ENCODE assay signal across 1 cellular context in the genomic region with DNA sequence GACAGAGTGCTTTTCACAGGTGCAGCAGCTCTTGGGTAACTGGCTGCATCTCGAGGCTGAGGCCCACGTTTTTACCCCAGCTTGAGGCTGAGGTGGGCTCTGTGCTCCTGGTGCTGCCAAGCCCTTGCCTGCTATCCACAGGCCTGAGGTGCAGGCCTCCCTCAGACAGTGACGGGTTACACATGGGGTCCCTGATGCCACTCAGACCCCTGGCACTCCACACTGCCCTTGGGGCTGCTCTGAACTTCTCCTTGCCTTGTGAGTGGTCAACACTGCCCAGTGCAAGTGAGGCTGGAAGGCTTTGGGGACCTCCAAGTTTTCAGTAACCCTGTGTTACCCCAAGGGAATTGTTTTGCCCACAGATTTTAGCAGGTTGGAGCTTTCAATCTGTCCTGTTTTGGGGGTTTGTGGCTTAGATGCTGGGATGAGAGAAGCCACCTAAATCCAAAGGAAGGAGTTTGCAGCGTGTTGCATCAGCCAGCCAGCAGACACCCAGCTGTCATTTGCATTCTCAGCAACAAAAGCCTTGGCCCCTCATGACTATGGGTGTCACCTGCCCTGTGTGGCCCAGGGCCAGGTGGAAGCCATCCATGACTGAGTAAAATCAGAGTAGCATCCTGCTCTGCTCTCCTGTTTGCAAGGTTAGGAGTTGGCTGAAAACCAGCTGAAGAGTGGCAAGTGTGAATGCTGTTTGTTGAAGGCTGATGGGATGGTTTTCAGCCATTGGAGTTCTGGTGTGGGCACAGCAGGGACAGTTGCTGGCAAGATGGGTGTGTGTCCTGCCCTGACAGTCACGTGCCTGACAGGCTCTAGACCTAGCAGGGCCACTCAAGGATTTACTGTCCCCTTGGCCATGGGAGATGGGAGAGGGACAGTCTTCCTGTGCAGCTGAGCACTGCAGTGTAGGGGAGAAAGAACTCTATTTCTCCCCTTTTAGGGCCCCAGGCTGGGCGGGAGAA.
TF ChIP-seq lines count a peak whose summit lies in the region.

No MANE protein-coding gene starts in this region.

TF ChIP-seq in HEK293, 187 proteins besides CTCF, POLR2A, EP300 and RAD21 (continued from another document and continues in another):
- TF ChIP-seq, protein P1, sequence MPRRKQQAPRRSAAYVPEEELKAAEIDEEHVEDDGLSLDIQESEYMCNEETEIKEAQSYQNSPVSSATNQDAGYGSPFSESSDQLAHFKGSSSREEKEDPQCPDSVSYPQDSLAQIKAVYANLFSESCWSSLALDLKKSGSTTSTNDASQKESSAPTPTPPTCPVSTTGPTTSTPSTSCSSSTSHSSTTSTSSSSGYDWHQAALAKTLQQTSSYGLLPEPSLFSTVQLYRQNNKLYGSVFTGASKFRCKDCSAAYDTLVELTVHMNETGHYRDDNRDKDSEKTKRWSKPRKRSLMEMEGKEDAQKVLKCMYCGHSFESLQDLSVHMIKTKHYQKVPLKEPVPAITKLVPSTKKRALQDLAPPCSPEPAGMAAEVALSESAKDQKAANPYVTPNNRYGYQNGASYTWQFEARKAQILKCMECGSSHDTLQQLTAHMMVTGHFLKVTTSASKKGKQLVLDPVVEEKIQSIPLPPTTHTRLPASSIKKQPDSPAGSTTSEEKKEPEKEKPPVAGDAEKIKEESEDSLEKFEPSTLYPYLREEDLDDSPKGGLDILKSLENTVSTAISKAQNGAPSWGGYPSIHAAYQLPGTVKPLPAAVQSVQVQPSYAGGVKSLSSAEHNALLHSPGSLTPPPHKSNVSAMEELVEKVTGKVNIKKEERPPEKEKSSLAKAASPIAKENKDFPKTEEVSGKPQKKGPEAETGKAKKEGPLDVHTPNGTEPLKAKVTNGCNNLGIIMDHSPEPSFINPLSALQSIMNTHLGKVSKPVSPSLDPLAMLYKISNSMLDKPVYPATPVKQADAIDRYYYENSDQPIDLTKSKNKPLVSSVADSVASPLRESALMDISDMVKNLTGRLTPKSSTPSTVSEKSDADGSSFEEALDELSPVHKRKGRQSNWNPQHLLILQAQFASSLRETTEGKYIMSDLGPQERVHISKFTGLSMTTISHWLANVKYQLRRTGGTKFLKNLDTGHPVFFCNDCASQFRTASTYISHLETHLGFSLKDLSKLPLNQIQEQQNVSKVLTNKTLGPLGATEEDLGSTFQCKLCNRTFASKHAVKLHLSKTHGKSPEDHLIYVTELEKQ (tag by site-specific recombination; IDR thresholded peaks at IDR 0.05; ENCODE audit: borderline replicate concordance) = no peak; the same call in 1 of the 2 replicates
- TF ChIP-seq ZNF341 (tag by site-specific recombination; IDR thresholded peaks at IDR 0.05; ENCODE audit: low read depth) (no peak), GLIS2 (tag by site-specific recombination; IDR thresholded peaks at IDR 0.05) (no peak; the same call in 1 of the 2 replicates), ZNF777 (tag by site-specific recombination; IDR thresholded peaks at IDR 0.05; ENCODE audit: borderline replicate concordance) (no peak), ZNF701 (tag by site-specific recombination; IDR thresholded peaks at IDR 0.05) (0 out of 2 replicates have a peak, but pooled peaks have one; percentile 23), ZNF138 (tag by site-specific recombination; IDR thresholded peaks at IDR 0.05; ENCODE audit: borderline replicate concordance) (no peak), ZNF266 (tag by site-specific recombination; IDR thresholded peaks at IDR 0.05; ENCODE audit: low read depth) (no peak), YY1 (tag by site-specific recombination; IDR thresholded peaks at IDR 0.05) (no peak), SP3 (tag by site-specific recombination; IDR thresholded peaks at IDR 0.05) (peak; percentile 41; the same call in 1 of the 2 replicates), ZNF544 (tag by site-specific recombination; IDR thresholded peaks at IDR 0.05) (no peak), MEIS1 (CRISPR knock-in tag; IDR thresholded peaks at IDR 0.05; ENCODE audit: borderline replicate concordance) (no peak), ZSCAN30 (tag by site-specific recombination; IDR thresholded peaks at IDR 0.05) (peak; percentile 63; the same call in 1 of the 2 replicates), ZNF404 (tag by site-specific recombination; IDR thresholded peaks at IDR 0.05) (0 out of 2 replicates have a peak, but pooled peaks have one; percentile 38), ZNF747 (tag by site-specific recombination; IDR thresholded peaks at IDR 0.05) (no peak), ZNF274 (IDR thresholded peaks at IDR 0.05; ENCODE audit: low read length) (no peak), ZNF274 (tag by site-specific recombination; IDR thresholded peaks at IDR 0.05; ENCODE audit: borderline replicate concordance) (no peak), ZIC2 (tag by site-specific recombination; IDR thresholded peaks at IDR 0.05) (peak; percentile 74), ZNF76 (tag by site-specific recombination; IDR thresholded peaks at IDR 0.05; ENCODE audit: borderline replicate concordance, low read depth) (peak; percentile 66; the same call in 1 of the 2 replicates), ZFP69B (tag by site-specific recombination; IDR thresholded peaks at IDR 0.05) (peak; percentile 38; the same call in 1 of the 2 replicates), ZBTB20 (tag by site-specific recombination; IDR thresholded peaks at IDR 0.05) (peak; percentile 45; the same call in 1 of the 2 replicates), ZNF19 (tag by site-specific recombination; IDR thresholded peaks at IDR 0.05; ENCODE audit: low read depth) (peak; percentile 12; the same call in 1 of the 2 replicates), ZNF621 (tag by site-specific recombination; IDR thresholded peaks at IDR 0.05) (no peak), ZNF596 (tag by site-specific recombination; IDR thresholded peaks at IDR 0.05) (no peak), ZNF529 (tag by site-specific recombination; IDR thresholded peaks at IDR 0.05; ENCODE audit: insufficient replicate concordance) (no peak), HOXD13 (CRISPR knock-in tag; IDR thresholded peaks at IDR 0.05; ENCODE audit: borderline replicate concordance) (no peak; the same call in 1 of the 2 replicates), ZNF169 (tag by site-specific recombination; IDR thresholded peaks at IDR 0.05) (no peak), SCRT2 (tag by site-specific recombination; IDR thresholded peaks at IDR 0.05) (peak; percentile 61), ZNF48 (tag by site-specific recombination; IDR thresholded peaks at IDR 0.05) (no peak), ZNF629 (tag by site-specific recombination; IDR thresholded peaks at IDR 0.05) (no peak), GFI1B (tag by site-specific recombination; IDR thresholded peaks at IDR 0.05) (no peak), ZEB2 (tag by site-specific recombination; IDR thresholded peaks at IDR 0.05) (peak; percentile 92), SP7 (tag by site-specific recombination; IDR thresholded peaks at IDR 0.05) (peak; percentile 78), IKZF3 (tag by site-specific recombination; IDR thresholded peaks at IDR 0.05) (peak; percentile 80), ZNF121 (tag by site-specific recombination; IDR thresholded peaks at IDR 0.05) (no peak), ZNF416 (tag by site-specific recombination; IDR thresholded peaks at IDR 0.05) (no peak), ZFHX2 (tag by site-specific recombination; conservative IDR thresholded peaks at IDR 0.05) (0 out of 2 replicates have a peak, but pooled peaks have one; percentile 3), ZNF223 (tag by site-specific recombination; IDR thresholded peaks at IDR 0.05) (no peak), ZNF558 (tag by site-specific recombination; IDR thresholded peaks at IDR 0.05) (peak; percentile 69)
- TF ChIP-seq, protein P2, sequence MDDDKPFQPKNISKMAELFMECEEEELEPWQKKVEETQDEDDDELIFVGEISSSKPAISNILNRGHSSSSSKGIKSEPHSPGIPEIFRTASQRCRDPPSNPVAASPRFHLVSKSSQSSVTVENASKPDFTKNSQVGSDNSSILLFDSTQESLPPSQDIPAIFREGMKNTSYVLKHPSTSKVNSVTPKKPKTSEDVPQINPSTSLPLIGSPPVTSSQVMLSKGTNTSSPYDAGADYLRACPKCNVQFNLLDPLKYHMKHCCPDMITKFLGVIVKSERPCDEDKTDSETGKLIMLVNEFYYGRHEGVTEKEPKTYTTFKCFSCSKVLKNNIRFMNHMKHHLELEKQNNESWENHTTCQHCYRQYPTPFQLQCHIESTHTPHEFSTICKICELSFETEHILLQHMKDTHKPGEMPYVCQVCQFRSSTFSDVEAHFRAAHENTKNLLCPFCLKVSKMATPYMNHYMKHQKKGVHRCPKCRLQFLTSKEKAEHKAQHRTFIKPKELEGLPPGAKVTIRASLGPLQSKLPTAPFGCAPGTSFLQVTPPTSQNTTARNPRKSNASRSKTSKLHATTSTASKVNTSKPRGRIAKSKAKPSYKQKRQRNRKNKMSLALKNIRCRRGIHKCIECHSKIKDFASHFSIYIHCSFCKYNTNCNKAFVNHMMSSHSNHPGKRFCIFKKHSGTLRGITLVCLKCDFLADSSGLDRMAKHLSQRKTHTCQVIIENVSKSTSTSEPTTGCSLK (tag by site-specific recombination; IDR thresholded peaks at IDR 0.05) = no peak
- TF ChIP-seq, protein P3, sequence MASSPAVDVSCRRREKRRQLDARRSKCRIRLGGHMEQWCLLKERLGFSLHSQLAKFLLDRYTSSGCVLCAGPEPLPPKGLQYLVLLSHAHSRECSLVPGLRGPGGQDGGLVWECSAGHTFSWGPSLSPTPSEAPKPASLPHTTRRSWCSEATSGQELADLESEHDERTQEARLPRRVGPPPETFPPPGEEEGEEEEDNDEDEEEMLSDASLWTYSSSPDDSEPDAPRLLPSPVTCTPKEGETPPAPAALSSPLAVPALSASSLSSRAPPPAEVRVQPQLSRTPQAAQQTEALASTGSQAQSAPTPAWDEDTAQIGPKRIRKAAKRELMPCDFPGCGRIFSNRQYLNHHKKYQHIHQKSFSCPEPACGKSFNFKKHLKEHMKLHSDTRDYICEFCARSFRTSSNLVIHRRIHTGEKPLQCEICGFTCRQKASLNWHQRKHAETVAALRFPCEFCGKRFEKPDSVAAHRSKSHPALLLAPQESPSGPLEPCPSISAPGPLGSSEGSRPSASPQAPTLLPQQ (tag by site-specific recombination; IDR thresholded peaks at IDR 0.05) = peak; percentile 87
- TF ChIP-seq, protein P4, sequence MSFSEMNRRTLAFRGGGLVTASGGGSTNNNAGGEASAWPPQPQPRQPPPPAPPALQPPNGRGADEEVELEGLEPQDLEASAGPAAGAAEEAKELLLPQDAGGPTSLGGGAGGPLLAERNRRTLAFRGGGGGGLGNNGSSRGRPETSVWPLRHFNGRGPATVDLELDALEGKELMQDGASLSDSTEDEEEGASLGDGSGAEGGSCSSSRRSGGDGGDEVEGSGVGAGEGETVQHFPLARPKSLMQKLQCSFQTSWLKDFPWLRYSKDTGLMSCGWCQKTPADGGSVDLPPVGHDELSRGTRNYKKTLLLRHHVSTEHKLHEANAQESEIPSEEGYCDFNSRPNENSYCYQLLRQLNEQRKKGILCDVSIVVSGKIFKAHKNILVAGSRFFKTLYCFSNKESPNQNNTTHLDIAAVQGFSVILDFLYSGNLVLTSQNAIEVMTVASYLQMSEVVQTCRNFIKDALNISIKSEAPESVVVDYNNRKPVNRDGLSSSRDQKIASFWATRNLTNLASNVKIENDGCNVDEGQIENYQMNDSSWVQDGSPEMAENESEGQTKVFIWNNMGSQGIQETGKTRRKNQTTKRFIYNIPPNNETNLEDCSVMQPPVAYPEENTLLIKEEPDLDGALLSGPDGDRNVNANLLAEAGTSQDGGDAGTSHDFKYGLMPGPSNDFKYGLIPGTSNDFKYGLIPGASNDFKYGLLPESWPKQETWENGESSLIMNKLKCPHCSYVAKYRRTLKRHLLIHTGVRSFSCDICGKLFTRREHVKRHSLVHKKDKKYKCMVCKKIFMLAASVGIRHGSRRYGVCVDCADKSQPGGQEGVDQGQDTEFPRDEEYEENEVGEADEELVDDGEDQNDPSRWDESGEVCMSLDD (tag by site-specific recombination; IDR thresholded peaks at IDR 0.05) = peak; percentile 57
- TF ChIP-seq, protein P5, sequence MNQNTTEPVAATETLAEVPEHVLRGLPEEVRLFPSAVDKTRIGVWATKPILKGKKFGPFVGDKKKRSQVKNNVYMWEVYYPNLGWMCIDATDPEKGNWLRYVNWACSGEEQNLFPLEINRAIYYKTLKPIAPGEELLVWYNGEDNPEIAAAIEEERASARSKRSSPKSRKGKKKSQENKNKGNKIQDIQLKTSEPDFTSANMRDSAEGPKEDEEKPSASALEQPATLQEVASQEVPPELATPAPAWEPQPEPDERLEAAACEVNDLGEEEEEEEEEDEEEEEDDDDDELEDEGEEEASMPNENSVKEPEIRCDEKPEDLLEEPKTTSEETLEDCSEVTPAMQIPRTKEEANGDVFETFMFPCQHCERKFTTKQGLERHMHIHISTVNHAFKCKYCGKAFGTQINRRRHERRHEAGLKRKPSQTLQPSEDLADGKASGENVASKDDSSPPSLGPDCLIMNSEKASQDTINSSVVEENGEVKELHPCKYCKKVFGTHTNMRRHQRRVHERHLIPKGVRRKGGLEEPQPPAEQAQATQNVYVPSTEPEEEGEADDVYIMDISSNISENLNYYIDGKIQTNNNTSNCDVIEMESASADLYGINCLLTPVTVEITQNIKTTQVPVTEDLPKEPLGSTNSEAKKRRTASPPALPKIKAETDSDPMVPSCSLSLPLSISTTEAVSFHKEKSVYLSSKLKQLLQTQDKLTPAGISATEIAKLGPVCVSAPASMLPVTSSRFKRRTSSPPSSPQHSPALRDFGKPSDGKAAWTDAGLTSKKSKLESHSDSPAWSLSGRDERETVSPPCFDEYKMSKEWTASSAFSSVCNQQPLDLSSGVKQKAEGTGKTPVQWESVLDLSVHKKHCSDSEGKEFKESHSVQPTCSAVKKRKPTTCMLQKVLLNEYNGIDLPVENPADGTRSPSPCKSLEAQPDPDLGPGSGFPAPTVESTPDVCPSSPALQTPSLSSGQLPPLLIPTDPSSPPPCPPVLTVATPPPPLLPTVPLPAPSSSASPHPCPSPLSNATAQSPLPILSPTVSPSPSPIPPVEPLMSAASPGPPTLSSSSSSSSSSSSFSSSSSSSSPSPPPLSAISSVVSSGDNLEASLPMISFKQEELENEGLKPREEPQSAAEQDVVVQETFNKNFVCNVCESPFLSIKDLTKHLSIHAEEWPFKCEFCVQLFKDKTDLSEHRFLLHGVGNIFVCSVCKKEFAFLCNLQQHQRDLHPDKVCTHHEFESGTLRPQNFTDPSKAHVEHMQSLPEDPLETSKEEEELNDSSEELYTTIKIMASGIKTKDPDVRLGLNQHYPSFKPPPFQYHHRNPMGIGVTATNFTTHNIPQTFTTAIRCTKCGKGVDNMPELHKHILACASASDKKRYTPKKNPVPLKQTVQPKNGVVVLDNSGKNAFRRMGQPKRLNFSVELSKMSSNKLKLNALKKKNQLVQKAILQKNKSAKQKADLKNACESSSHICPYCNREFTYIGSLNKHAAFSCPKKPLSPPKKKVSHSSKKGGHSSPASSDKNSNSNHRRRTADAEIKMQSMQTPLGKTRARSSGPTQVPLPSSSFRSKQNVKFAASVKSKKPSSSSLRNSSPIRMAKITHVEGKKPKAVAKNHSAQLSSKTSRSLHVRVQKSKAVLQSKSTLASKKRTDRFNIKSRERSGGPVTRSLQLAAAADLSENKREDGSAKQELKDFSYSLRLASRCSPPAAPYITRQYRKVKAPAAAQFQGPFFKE (tag by site-specific recombination; IDR thresholded peaks at IDR 0.05; ENCODE audit: borderline replicate concordance) = no peak
- TF ChIP-seq, protein P6, sequence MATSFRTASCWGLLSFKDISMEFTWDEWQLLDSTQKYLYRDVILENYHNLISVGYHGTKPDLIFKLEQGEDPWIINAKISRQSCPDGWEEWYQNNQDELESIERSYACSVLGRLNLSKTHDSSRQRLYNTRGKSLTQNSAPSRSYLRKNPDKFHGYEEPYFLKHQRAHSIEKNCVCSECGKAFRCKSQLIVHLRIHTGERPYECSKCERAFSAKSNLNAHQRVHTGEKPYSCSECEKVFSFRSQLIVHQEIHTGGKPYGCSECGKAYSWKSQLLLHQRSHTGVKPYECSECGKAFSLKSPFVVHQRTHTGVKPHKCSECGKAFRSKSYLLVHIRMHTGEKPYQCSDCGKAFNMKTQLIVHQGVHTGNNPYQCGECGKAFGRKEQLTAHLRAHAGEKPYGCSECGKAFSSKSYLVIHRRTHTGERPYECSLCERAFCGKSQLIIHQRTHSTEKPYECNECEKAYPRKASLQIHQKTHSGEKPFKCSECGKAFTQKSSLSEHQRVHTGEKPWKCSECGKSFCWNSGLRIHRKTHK (tag by site-specific recombination; IDR thresholded peaks at IDR 0.05) = no peak
